25 cellular contexts compared by ENCODE assay signal in the genomic region with DNA sequence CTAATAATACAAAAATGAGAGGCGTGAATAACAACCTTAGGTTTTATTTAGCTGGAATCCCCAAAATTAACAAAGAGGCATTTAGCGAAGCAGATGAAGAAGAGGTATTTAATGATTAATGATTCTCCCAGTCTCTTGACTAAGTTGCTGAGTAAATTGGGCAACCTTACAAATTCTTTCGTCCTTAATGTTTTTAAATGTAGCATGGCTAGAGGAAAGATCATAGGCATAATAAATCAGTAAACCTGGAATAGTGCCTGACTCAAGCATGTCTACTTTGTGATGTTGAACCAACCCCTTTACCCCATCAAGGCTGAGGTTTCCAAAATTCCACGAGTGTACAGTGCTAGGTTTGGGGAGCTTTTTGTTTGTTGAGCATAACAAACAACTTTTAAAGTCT. TPM values are rescaled to one million over a fixed set of nuclear protein-coding genes. Genes with fewer than 3 reads are reported as not detected.
"Had no signal": no experiment of that assay in that cellular context is flagged by ENCODE, and none has a peak within 500 bp of the region (broad histone marks: within the 10 kb centered on the region; RNA-seq: fewer than 3 reads in every experiment).

No MANE protein-coding gene starts in this region.

- H3K9me3 ChIP-seq: neutrophil, right atrium auricular region, tibial artery, upper lobe of left lung, uterus had no signal

- DNase-seq: effector CD4-positive, alpha-beta T cell; endodermal cell; foreskin fibroblast; immature natural killer cell; naive thymus-derived CD4-positive, alpha-beta T cell; posterior cingulate gyrus; small intestine; stimulated activated CD4-positive, alpha-beta T cell treated with anti-CD3 and anti-CD28 coated beads, Interleukin-12 subunit alpha, Interleukin-12 subunit beta, amount 100 ng/mL, for 4 hours; stimulated activated CD4-positive, alpha-beta T cell treated with anti-CD3 and anti-CD28 coated beads, Interleukin-4, amount 100 ng/mL, for 1 hour; stimulated activated CD8-positive, alpha-beta memory T cell treated with anti-CD3 and anti-CD28 coated beads, Interleukin-4, amount 100 ng/mL, for 48 hours; stimulated activated naive CD8-positive, alpha-beta T cell treated with anti-CD3 and anti-CD28 coated beads, Interleukin-15, Interleukin-2, amounts not matched to agents 100 U/mL and 50 U/mL, for 24 hours; tibial artery; uterus had no signal

- H3K36me3 ChIP-seq: neutrophil, right atrium auricular region, tibial artery, upper lobe of left lung, uterus had no signal

- H3K4me1 ChIP-seq: right atrium auricular region, tibial artery, upper lobe of left lung, uterus had no signal

- H3K27ac ChIP-seq: coronary artery, neutrophil, right atrium auricular region, tibial artery, upper lobe of left lung, uterus had no signal

- H3K4me3 ChIP-seq: coronary artery, right atrium auricular region, tibial artery, upper lobe of left lung, uterus had no signal

- ATAC-seq: naive thymus-derived CD4-positive, alpha-beta T cell; stimulated activated effector memory CD8-positive, alpha-beta T cell treated with anti-CD3 and anti-CD28 coated beads, Interleukin-12 subunit alpha, Interleukin-12 subunit beta, amount 100 ng/mL, for 72 hours; stimulated activated naive CD8-positive, alpha-beta T cell treated with anti-CD3 and anti-CD28 coated beads, Interleukin-15, Interleukin-2, amounts not matched to agents 100 U/mL and 50 U/mL, for 24 hours had no signal

- H3K27me3 ChIP-seq: right atrium auricular region, upper lobe of left lung, uterus had no signal

RNA-seq across cellular contexts. Expression of gene BHMT, which starts 7.9 kb away (rescaled TPM):
- total RNA-seq: chondrocyte; dermis microvascular lymphatic vessel endothelial cell; endothelial cell of umbilical vein; mammary epithelial cell; mononuclear cell; naive thymus-derived CD4-positive, alpha-beta T cell; osteocyte; pulmonary artery endothelial cell; right atrium auricular region had no signal

RNA-seq across cellular contexts. Expression of gene BHMT2, which starts 49.9 kb away (rescaled TPM):
- total RNA-seq: chondrocyte; mononuclear cell; naive thymus-derived CD4-positive, alpha-beta T cell; osteocyte had no signal

RNA-seq across cellular contexts. Expression of gene DMGDH, which starts 50.0 kb away (rescaled TPM):
- total RNA-seq: endothelial cell of umbilical vein, mononuclear cell had no signal
